ENCODE assay signal across 3 cellular contexts in the genomic region with DNA sequence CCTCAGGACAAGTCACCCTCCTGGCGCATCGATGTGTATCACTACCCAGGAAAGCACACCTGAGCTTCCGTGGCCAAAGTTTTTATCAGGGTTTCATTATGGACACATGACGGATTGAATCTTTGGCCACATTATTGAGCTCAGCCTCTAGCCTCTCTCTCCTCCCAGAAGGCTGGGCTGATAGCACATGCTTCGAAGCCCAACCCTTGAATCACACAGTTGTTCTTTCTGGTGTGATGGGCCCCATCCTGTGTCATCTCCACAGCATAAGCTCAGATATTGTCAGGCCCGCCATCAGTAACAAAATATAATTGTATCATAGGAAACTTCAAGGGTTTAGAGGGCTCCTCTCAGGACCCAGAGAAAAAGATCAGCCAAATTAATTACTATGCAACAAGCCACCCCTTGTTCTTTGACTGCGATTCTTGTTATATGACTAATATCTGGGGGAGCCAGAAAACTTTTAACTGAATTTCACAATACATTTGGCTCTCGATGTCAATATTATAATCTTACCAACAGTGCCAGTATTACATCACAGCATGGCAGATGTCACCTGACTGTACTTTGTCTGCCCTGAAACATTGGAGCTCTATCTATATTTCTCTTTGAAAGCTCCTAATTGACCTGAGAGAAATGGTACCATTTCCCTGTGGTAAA. TPM values are rescaled to one million over a fixed set of nuclear protein-coding genes. Genes with fewer than 3 reads are reported as not detected.
"Had no signal": no experiment of that assay in that cellular context is flagged by ENCODE, and none has a peak within 500 bp of the region (broad histone marks: within the 10 kb centered on the region; RNA-seq: fewer than 3 reads in every experiment).

No MANE protein-coding gene starts in this region.

RNA-seq across cellular contexts. Expression of gene GOLGA8O, which starts 48.8 kb away (rescaled TPM):
- total RNA-seq: HepG2, SJSA1 had no signal
- polyA plus RNA-seq: IgD-negative memory B cell had no signal
